Comparison of ENCODE assay signal across 13 cellular contexts in genomic region chr7:127250312-127251047, GRCh38. TPM values are rescaled to one million over a fixed set of nuclear protein-coding genes. Genes with fewer than 3 reads are reported as not detected.
DNase-seq lines count a peak whose midpoint lies in the region; ATAC-seq, FAIRE-seq and TF ChIP-seq lines count a peak whose summit lies in the region.
"Had no signal": no experiment of that assay in that cellular context is flagged by ENCODE, and none has a peak within 500 bp of the region (broad histone marks: within the 10 kb centered on the region; RNA-seq: fewer than 3 reads in every experiment).

No MANE protein-coding gene starts in this region.

- H3K79me2 ChIP-seq in PC-9 (ENCODE audit: low read depth) = no peaks in the 10 kb centered on the region

- H3K4me2 ChIP-seq in PC-9 = no peak overlapping the region

- H3K4me3 ChIP-seq in HUES64 (ENCODE audit: low read length) (peak overlapping the region; percentile 84), bronchial epithelial cell (ENCODE audit: low read depth, low read length) (no peak overlapping the region), PC-9 (no peak overlapping the region)

- peak; percentile 17 for TF ChIP-seq CTCF in D721Med (IDR thresholded peaks at IDR 0.05; ENCODE audit: insufficient read depth, missing control alignments)
- TF ChIP-seq CTCF in bronchial epithelial cell (IDR thresholded peaks at IDR 0.05; ENCODE audit: insufficient read depth, low read length, severe bottlenecking) = no peak
- TF ChIP-seq CTCF in PC-9 (conservative IDR thresholded peaks at IDR 0.05) = no peak

- FAIRE-seq in D721Med (lab: Jason Lieb, UNC) (no peak), bronchial epithelial cell (lab: Jason Lieb, UNC) (no peak)

- H3K36me3 ChIP-seq in HUES64 (ENCODE audit: insufficient read depth, low read length) = no peaks in the 10 kb centered on the region
- no peaks in the 10 kb centered on the region for H3K36me3 ChIP-seq in bronchial epithelial cell (ENCODE audit: control insufficient read depth, insufficient read depth, low read length)
- no peaks in the 10 kb centered on the region for H3K36me3 ChIP-seq in PC-9 (ENCODE audit: low read depth)

- ATAC-seq in HG03457 (IDR thresholded peaks at IDR 0.05; ENCODE audit: unreplicated experiment) (no peak), GM21529 (IDR thresholded peaks at IDR 0.05; ENCODE audit: unreplicated experiment) (no peak)

- POLR2A ChIA-PET in PC-9 (lab: Charles Lee; ENCODE audit: unreplicated experiment) = interaction anchor here (0.5 to 0.6 kb wide), 2 partner anchors 198 to 914 kb away, joined by 3 to 4 read pairs; no protein-coding TSS in a partner anchor

- intact Hi-C loops in PC-9 (cut with micrococcal nuclease; ENCODE audit: unreplicated experiment) = no loop called here

- H4K20me1 ChIP-seq in PC-9 (ENCODE audit: insufficient read depth) = no peaks in the 10 kb centered on the region

- no peak overlapping the region for H2AFZ ChIP-seq in PC-9

- no peaks in the 10 kb centered on the region for H3F3A ChIP-seq in PC-9 (ENCODE audit: insufficient read depth, low read depth)

- DNase-seq in D721Med (ENCODE audit: insufficient read length, low spot score) (no peak), bronchial epithelial cell (ENCODE audit: low read depth) (peak; percentile 23), myocyte (ENCODE audit: low read depth) (peak; percentile 3), PC-9 (no peak), islet precursor cell (no peak)
- DNase-seq: activated T-cell treated with anti-CD3 and anti-CD28 coated beads, Interleukin-2, amount 50 U/mL, for 1 hour; MV-4-11; stimulated activated naive B cell treated with anti-CD40 and anti-IgM and Interleukin-4, amounts not matched to agents 10 μg/mL and 1 μg/mL and 100 μg/mL, for 72 hours; T-helper 9 cell had no signal

- peaks cover 84% of the 10 kb centered on the region for H3K27me3 ChIP-seq in HUES64 (ENCODE audit: insufficient read depth, low read length)
- peaks cover 24% of the 10 kb centered on the region for H3K27me3 ChIP-seq in bronchial epithelial cell (ENCODE audit: control insufficient read depth, insufficient read depth, low read length)
- peaks cover 25% of the 10 kb centered on the region for H3K27me3 ChIP-seq in PC-9 (ENCODE audit: insufficient read depth, low read depth)

- no peak overlapping the region for H3K9ac ChIP-seq in HUES64 (ENCODE audit: low read depth, low read length)

- no peaks in the 10 kb centered on the region for H3K9me2 ChIP-seq in PC-9 (ENCODE audit: insufficient read depth)

- H3K27ac ChIP-seq in HUES64 (ENCODE audit: low read depth, low read length) (no peak overlapping the region), PC-9 (no peak overlapping the region)

- H3K9me3 ChIP-seq in HUES64 (ENCODE audit: insufficient read depth, low read depth, low read length) = no peaks in the 10 kb centered on the region
- no peaks in the 10 kb centered on the region for H3K9me3 ChIP-seq in PC-9 (ENCODE audit: insufficient read depth, low read depth)

- H3K4me1 ChIP-seq in HUES64 (ENCODE audit: insufficient read depth, low read length) (peaks cover 6% of the 10 kb centered on the region), PC-9 (replicated peaks; ENCODE audit: insufficient read depth) (no peaks in the 10 kb centered on the region)

- CTCF ChIA-PET in PC-9 (lab: Charles Lee) = no interaction called here

- no TSS peak for BruUV-seq in PC-9 (replicated peaks; lab: Mats Ljungman, UMichigan)

- 39% methylated on average over 13 of the region's 13 CpGs for WGBS in HUES64

RNA-seq across cellular contexts. Expression of gene GRM8, which starts 2.3 kb away (rescaled TPM):
- 1.5 TPM for polyA plus RNA-seq in HUES64 (2013, experiment 1 of 2)
- polyA plus RNA-seq in HUES64 (2013, experiment 2 of 2) = 2.0 TPM
- total RNA-seq in bronchial epithelial cell (0.13 TPM in 1 of 2 replicates, not detected in the other), myocyte (0.72 and 0.99 TPM in 2 replicates), PC-9 (2021) (not detected in 2 replicates)
- polyA plus RNA-seq in myocyte (2012) = 0.43 TPM
- total RNA-seq: mononuclear cell had no signal

Comparison
In these comparisons a context has a peak if more than half of its experiments do, and no peak if none do; other contexts are left out.
1. DNase-seq: peak in bronchial epithelial cell (single experiment) and myocyte (single experiment); none in D721Med (single experiment), PC-9 (0 of 2) and islet precursor cell (single experiment).